Comparison of ENCODE assay signal across 1 cellular context in the genomic region with DNA sequence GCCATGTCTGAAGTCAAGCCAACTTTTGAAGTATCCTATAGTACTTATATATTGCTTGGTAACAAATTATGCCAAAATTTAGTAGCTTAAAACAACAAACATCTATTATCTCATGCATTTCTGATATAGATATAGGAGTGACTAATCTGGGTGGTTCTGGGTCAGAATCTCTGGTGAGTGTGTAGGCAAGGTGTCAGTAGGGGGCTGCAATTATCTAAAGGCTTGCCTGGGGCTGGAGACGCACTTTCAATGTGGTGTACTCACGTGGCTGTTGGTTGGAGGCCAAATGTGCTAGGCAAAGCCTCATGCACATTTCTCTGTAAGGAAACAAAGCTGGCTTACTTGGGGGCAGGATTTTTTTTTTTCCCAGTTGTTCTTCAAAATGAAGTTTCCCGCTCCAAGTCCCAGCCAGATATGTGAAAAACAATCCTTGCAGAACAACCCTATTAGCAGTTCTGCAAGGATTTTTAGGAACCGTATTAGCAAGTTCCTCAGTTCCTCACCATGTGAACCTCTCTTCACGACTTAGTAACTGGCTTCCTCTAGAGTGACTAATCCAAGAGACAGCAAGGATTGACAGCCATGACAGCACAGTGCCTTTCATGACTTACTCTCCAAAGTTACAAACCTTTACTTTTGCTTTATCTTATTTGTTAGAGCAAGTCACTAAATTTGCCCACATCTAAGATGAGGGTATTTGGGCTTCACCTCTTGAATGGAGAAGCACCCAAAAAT.
TF ChIP-seq lines count a peak whose summit lies in the region.

No MANE protein-coding gene starts in this region.

TF ChIP-seq in HEK293, 187 proteins besides CTCF, POLR2A, EP300 and RAD21 (continued from another document):
- TF ChIP-seq, protein P1, sequence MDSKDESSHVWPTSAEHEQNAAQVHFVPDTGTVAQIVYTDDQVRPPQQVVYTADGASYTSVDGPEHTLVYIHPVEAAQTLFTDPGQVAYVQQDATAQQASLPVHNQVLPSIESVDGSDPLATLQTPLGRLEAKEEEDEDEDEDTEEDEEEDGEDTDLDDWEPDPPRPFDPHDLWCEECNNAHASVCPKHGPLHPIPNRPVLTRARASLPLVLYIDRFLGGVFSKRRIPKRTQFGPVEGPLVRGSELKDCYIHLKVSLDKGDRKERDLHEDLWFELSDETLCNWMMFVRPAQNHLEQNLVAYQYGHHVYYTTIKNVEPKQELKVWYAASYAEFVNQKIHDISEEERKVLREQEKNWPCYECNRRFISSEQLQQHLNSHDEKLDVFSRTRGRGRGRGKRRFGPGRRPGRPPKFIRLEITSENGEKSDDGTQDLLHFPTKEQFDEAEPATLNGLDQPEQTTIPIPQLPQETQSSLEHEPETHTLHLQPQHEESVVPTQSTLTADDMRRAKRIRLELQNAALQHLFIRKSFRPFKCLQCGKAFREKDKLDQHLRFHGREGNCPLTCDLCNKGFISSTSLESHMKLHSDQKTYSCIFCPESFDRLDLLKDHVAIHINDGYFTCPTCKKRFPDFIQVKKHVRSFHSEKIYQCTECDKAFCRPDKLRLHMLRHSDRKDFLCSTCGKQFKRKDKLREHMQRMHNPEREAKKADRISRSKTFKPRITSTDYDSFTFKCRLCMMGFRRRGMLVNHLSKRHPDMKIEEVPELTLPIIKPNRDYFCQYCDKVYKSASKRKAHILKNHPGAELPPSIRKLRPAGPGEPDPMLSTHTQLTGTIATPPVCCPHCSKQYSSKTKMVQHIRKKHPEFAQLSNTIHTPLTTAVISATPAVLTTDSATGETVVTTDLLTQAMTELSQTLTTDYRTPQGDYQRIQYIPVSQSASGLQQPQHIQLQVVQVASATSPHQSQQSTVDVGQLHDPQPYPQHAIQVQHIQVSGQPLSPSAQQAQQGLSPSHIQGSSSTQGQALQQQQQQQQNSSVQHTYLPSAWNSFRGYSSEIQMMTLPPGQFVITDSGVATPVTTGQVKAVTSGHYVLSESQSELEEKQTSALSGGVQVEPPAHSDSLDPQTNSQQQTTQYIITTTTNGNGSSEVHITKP (tag by site-specific recombination; IDR thresholded peaks at IDR 0.05) = peak; percentile 55
- TF ChIP-seq ZSCAN23 (tag by site-specific recombination; IDR thresholded peaks at IDR 0.05) = peak; percentile 77; the same call in 1 of the 2 replicates
- TF ChIP-seq PRDM4 (tag by site-specific recombination; IDR thresholded peaks at IDR 0.05) = 0 out of 2 replicates have a peak, but pooled peaks have one; percentile 9
- TF ChIP-seq ZNF843 (tag by site-specific recombination; IDR thresholded peaks at IDR 0.05) = peak; percentile 80
